In the genomic region with DNA sequence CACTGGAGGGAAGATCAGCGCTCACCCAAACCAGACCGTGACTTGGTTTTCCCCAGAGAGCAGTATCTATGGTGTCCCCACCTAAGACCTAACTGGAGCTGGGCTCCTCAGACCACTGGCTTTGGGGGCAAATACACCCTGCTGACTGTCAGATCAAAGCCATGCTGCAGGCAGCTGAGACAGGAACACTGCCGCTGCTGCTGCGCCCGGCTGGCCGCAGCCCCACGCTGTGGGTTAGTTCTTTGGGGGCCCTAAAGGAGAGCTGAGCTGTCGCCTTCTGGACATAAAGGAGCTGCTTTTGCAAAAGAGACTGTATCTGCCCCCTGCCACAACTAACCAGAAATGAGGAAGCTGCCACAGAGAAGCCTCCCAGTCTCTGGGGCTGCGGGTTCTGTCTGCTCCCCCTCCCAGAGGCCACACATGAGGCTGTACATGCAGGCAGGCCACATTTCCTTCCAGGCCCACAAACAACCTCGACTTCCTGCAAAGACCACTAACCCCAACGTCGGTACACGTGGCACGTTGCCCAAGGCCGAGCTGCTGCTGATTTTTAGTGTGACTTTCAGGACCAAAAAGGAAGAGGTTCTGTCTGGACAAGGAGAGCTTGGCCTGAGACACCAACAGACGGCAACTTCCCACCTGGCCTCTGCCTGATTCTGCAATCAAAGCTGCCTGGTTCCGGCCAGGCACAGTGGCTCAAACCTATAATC, we compare ENCODE assay signal across 8 cellular contexts. TPM values are rescaled to one million over a fixed set of nuclear protein-coding genes. Genes with fewer than 3 reads are reported as not detected.
DNase-seq lines count a peak whose midpoint lies in the region; ATAC-seq and TF ChIP-seq lines count a peak whose summit lies in the region.

No MANE protein-coding gene starts in this region.

- no peaks in the 10 kb centered on the region for H3K27me3 Mint-ChIP-seq in activated naive CD8-positive, alpha-beta T cell treated with anti-CD3 and anti-CD28 coated beads for 36 hours
- H3K27me3 Mint-ChIP-seq in endothelial cell (ENCODE audit: unreplicated experiment) = no peaks in the 10 kb centered on the region

- CTCF ChIA-PET in HEK293T (lab: Yijun Ruan, JAX) = interaction anchor here (1.2 to 3.0 kb wide), 2 partner anchors 10 to 12 kb away, joined by 3 to 18 read pairs; no protein-coding TSS in a partner anchor

- 38 to 44% methylated on average over 17 of the region's 17 CpGs for whole genome bisulfite sequencing in lower leg skin, 2 donors

- no peak for TF ChIP-seq POLR2A in lower leg skin (IDR thresholded peaks at IDR 0.05)

- H3K27ac ChIP-seq in substantia nigra (ENCODE audit: low read depth, low read length, poor library complexity, severe bottlenecking) = no peak overlapping the region

- TF ChIP-seq CTCF in lower leg skin (IDR thresholded peaks at IDR 0.05) (no peak), endothelial cell (IDR thresholded peaks at IDR 0.05; ENCODE audit: unreplicated experiment) (no peak)

- peak overlapping the region; percentile 85 for H3K27ac Mint-ChIP-seq in activated naive CD8-positive, alpha-beta T cell treated with anti-CD3 and anti-CD28 coated beads for 36 hours
- no peak overlapping the region for H3K27ac Mint-ChIP-seq in endothelial cell (ENCODE audit: unreplicated experiment)

- H3K4me1 Mint-ChIP-seq in activated naive CD8-positive, alpha-beta T cell treated with anti-CD3 and anti-CD28 coated beads for 36 hours = peaks cover 55% of the 10 kb centered on the region
- peaks cover 5% of the 10 kb centered on the region for H3K4me1 Mint-ChIP-seq in endothelial cell (ENCODE audit: unreplicated experiment)

- H3K4me3 ChIP-seq in lower leg skin (ENCODE audit: low read depth, poor library complexity, severe bottlenecking) = no peak overlapping the region

- no peaks in the 10 kb centered on the region for H3K36me3 Mint-ChIP-seq in activated naive CD8-positive, alpha-beta T cell treated with anti-CD3 and anti-CD28 coated beads for 36 hours
- H3K36me3 Mint-ChIP-seq in endothelial cell (ENCODE audit: low read depth, unreplicated experiment) = no peaks in the 10 kb centered on the region

- DNase-seq in GM03348 (ENCODE audit: low spot score) = peak; percentile 53
- DNase-seq in activated naive CD8-positive, alpha-beta T cell treated with anti-CD3 and anti-CD28 coated beads for 36 hours = peak; percentile 69
- DNase-seq in lower leg skin (ENCODE audit: low spot score in 2 of 2) = peak; percentile 87 to 96
- peak in 37 of 49 donors; percentile 21 to 80 (median 49) for DNase-seq in substantia nigra (lab: John Stamatoyannopoulos, UW)
- no peak for DNase-seq in HEK293T (ENCODE audit: extremely low spot score)
- DNase-seq in endothelial cell (ENCODE audit: low spot score) = no peak

- ATAC-seq in GM21825 (IDR thresholded peaks at IDR 0.05; ENCODE audit: unreplicated experiment) = peak; percentile 59

- intact Hi-C loops in lower leg skin (cut with DNase I; ENCODE audit: low total_unique reads) = no loop called here

- POLR2A ChIA-PET in HEK293T (lab: Yijun Ruan, JAX) = no interaction called here

- H3K4me3 Mint-ChIP-seq in activated naive CD8-positive, alpha-beta T cell treated with anti-CD3 and anti-CD28 coated beads for 36 hours = peak overlapping the region; percentile 32
- no peak overlapping the region for H3K4me3 Mint-ChIP-seq in endothelial cell (ENCODE audit: unreplicated experiment)

- H3K9me3 Mint-ChIP-seq in activated naive CD8-positive, alpha-beta T cell treated with anti-CD3 and anti-CD28 coated beads for 36 hours = no peaks in the 10 kb centered on the region
- H3K9me3 Mint-ChIP-seq in endothelial cell (ENCODE audit: unreplicated experiment) = no peaks in the 10 kb centered on the region

TF ChIP-seq in PFSK-1, 5 proteins besides CTCF, POLR2A, EP300 and RAD21:
- TF ChIP-seq SIN3A (IDR thresholded peaks at IDR 0.05; ENCODE audit: borderline replicate concordance, insufficient read depth, low read length) (no peak), TAF1 (IDR thresholded peaks at IDR 0.05; ENCODE audit: borderline replicate concordance, insufficient read depth, low read length) (no peak), FOXP2 (optimal IDR thresholded peaks at IDR 0.05; ENCODE audit: borderline replicate concordance, extremely low read depth, extremely low read length, insufficient read depth) (peak; percentile 23)
- TF ChIP-seq, protein P1, sequence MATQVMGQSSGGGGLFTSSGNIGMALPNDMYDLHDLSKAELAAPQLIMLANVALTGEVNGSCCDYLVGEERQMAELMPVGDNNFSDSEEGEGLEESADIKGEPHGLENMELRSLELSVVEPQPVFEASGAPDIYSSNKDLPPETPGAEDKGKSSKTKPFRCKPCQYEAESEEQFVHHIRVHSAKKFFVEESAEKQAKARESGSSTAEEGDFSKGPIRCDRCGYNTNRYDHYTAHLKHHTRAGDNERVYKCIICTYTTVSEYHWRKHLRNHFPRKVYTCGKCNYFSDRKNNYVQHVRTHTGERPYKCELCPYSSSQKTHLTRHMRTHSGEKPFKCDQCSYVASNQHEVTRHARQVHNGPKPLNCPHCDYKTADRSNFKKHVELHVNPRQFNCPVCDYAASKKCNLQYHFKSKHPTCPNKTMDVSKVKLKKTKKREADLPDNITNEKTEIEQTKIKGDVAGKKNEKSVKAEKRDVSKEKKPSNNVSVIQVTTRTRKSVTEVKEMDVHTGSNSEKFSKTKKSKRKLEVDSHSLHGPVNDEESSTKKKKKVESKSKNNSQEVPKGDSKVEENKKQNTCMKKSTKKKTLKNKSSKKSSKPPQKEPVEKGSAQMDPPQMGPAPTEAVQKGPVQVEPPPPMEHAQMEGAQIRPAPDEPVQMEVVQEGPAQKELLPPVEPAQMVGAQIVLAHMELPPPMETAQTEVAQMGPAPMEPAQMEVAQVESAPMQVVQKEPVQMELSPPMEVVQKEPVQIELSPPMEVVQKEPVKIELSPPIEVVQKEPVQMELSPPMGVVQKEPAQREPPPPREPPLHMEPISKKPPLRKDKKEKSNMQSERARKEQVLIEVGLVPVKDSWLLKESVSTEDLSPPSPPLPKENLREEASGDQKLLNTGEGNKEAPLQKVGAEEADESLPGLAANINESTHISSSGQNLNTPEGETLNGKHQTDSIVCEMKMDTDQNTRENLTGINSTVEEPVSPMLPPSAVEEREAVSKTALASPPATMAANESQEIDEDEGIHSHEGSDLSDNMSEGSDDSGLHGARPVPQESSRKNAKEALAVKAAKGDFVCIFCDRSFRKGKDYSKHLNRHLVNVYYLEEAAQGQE (IDR thresholded peaks at IDR 0.05; ENCODE audit: insufficient read depth in 1 of 2, low read depth in 2 of 2, low read length in 2 of 2) = no peak

TF ChIP-seq in HEK293T, 16 proteins besides CTCF, POLR2A, EP300 and RAD21:
- TF ChIP-seq HDGF (IDR thresholded peaks at IDR 0.05; ENCODE audit: borderline replicate concordance) (no peak), FOXK2 (IDR thresholded peaks at IDR 0.05) (no peak), ELF4 (IDR thresholded peaks at IDR 0.05) (no peak), FOXA1 (IDR thresholded peaks at IDR 0.05) (no peak), CTBP1 (IDR thresholded peaks at IDR 0.05; ENCODE audit: borderline replicate concordance) (no peak), ZNF384 (IDR thresholded peaks at IDR 0.05) (no peak), SP1 (IDR thresholded peaks at IDR 0.05) (no peak), L3MBTL2 (conservative IDR thresholded peaks at IDR 0.05) (no peak), ARNT (IDR thresholded peaks at IDR 0.05) (no peak), TARDBP (IDR thresholded peaks at IDR 0.05) (no peak), SUZ12 (IDR thresholded peaks at IDR 0.05) (no peak), BHLHE40 (IDR thresholded peaks at IDR 0.05; ENCODE audit: borderline replicate concordance) (no peak), LEF1 (IDR thresholded peaks at IDR 0.05; ENCODE audit: borderline replicate concordance) (no peak), NFRKB (IDR thresholded peaks at IDR 0.05) (no peak), FOXM1 (IDR thresholded peaks at IDR 0.05; ENCODE audit: borderline replicate concordance) (no peak)
- TF ChIP-seq, protein P2, sequence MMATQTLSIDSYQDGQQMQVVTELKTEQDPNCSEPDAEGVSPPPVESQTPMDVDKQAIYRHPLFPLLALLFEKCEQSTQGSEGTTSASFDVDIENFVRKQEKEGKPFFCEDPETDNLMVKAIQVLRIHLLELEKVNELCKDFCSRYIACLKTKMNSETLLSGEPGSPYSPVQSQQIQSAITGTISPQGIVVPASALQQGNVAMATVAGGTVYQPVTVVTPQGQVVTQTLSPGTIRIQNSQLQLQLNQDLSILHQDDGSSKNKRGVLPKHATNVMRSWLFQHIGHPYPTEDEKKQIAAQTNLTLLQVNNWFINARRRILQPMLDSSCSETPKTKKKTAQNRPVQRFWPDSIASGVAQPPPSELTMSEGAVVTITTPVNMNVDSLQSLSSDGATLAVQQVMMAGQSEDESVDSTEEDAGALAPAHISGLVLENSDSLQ (IDR thresholded peaks at IDR 0.05) = no peak
TF ChIP-seq in HEK293T: peak in this region for 0.

RNA-seq across cellular contexts. Expression of a gene that starts 18.2 kb away (rescaled TPM):
- polyA plus RNA-seq in PFSK-1 (2012; ENCODE audit: insufficient read length, low read depth) = 129 TPM
- 10 to 100 TPM; 31.6 to 35.1 TPM for total RNA-seq in activated naive CD8-positive, alpha-beta T cell treated with anti-CD3 and anti-CD28 coated beads for 36 hours
- total RNA-seq in lower leg skin = 10 to 100 TPM; 60.9 to 98.8 (median 88.3) TPM
- total RNA-seq in endothelial cell (ENCODE audit: unreplicated experiment) = 76.6 TPM

Comparison
In these comparisons a context has a peak if more than half of its experiments do, and no peak if none do; other contexts are left out.
1. DNase-seq: peak in GM03348 (single experiment), activated naive CD8-positive, alpha-beta T cell treated with anti-CD3 and anti-CD28 coated beads for 36 hours (single experiment), lower leg skin (2 of 2) and substantia nigra (37 of 49); none in HEK293T (single experiment) and endothelial cell (single experiment).